ENCODE assay signal across 18 cellular contexts in genomic region chr17:70332811-70333210, GRCh38.
A peak's percentile ranks its signal among the peaks of the same experiment; 100 is the strongest.
DNase-seq lines count a peak whose midpoint lies in the region; ATAC-seq and TF ChIP-seq lines count a peak whose summit lies in the region.
"Had no signal": no experiment of that assay in that cellular context is flagged by ENCODE, and none has a peak within 500 bp of the region (broad histone marks: within the 10 kb centered on the region; RNA-seq: fewer than 3 reads in every experiment).

No MANE protein-coding gene starts in this region.

- no peaks in the 10 kb centered on the region for H3K4me1 ChIP-seq in A673 (ENCODE audit: insufficient read depth, low read length, poor library complexity, severe bottlenecking)
- H3K4me1 ChIP-seq: BE2C, HAP-1 had no signal

- no peak overlapping the region for H3K27ac ChIP-seq in A673 (ENCODE audit: low read depth, low read length, poor library complexity, severe bottlenecking)
- H3K27ac ChIP-seq: HL-60, SK-N-MC had no signal

- no peaks in the 10 kb centered on the region for H3K36me3 ChIP-seq in A673 (ENCODE audit: insufficient read depth, low read length, poor library complexity, severe bottlenecking)
- H3K36me3 ChIP-seq: BE2C, HAP-1 had no signal

- POLR2A ChIA-PET in A673 (lab: Charles Lee; ENCODE audit: low non-redundant PET), result no interaction called here

- intact Hi-C loops in A673 (cut with micrococcal nuclease; ENCODE audit: unreplicated experiment), result no loop called here

- no peak for ATAC-seq in HG03025 (IDR thresholded peaks at IDR 0.05; ENCODE audit: low FRiP score, unreplicated experiment)
- ATAC-seq: Panc1, T-cell had no signal

- CTCF ChIA-PET in A673 (lab: Charles Lee), result no interaction called here

- peak; percentile 51 for DNase-seq in DMS53 (lab: John Stamatoyannopoulos, UW)
- peak; percentile 31 for DNase-seq in NCI-H1105 (lab: John Stamatoyannopoulos, UW)
- DNase-seq in NCI-H510A (lab: John Stamatoyannopoulos, UW), result peak; percentile 31
- peak; percentile 45 for DNase-seq in SHP77 treated with DMSO at 0.1 percent for 48 hours (lab: John Stamatoyannopoulos, UW)
- DNase-seq in GDM1 (lab: John Stamatoyannopoulos, UW), result no peak
- no peak for DNase-seq in A673 (ENCODE audit: low spot score)
- DNase-seq: BE2C; CD4-positive, alpha-beta memory T cell; GF-D8; NCI-H1694 treated with DMSO at 0.1 percent for 48 hours; NCI-H69; T-cell; T-helper 9 cell had no signal

- H3K9me3 ChIP-seq in A673 (ENCODE audit: low read depth, low read length, poor library complexity, severe bottlenecking), result no peaks in the 10 kb centered on the region
- H3K9me3 ChIP-seq: BE2C, HAP-1 had no signal

- BruUV-seq in A673 (replicated peaks; lab: Mats Ljungman, UMichigan), result no TSS peak

- TF ChIP-seq CTCF in A673 (conservative IDR thresholded peaks at IDR 0.05; ENCODE audit: low read depth, low read length), result no peak

- H3K4me3 ChIP-seq in A673 (ENCODE audit: low read depth, low read length, poor library complexity, severe bottlenecking), result no peak overlapping the region
- H3K4me3 ChIP-seq: HAP-1, SK-N-MC had no signal

- no peaks in the 10 kb centered on the region for H3K27me3 ChIP-seq in A673 (replicated peaks; ENCODE audit: insufficient read depth, low read depth, low read length, poor library complexity)
- H3K27me3 ChIP-seq: BE2C had no signal

Comparison
In these comparisons a context has a peak if more than half of its experiments do, and no peak if none do; other contexts are left out.
1. DNase-seq: peak in DMS53 (single experiment), NCI-H1105 (single experiment), NCI-H510A (single experiment) and SHP77 treated with DMSO at 0.1 percent for 48 hours (single experiment); none in GDM1 (single experiment) and A673 (single experiment).